In genomic region chr1:116852910-116853309, GRCh38 we compare ENCODE assay signal across 13 cellular contexts. TPM values are rescaled to one million over a fixed set of nuclear protein-coding genes. Genes with fewer than 3 reads are reported as not detected.
DNase-seq lines count a peak whose midpoint lies in the region; ATAC-seq and TF ChIP-seq lines count a peak whose summit lies in the region.
"Had no signal": no experiment of that assay in that cellular context is flagged by ENCODE, and none has a peak within 500 bp of the region (broad histone marks: within the 10 kb centered on the region; RNA-seq: fewer than 3 reads in every experiment).

No MANE protein-coding gene starts in this region.

- H3K36me3 ChIP-seq in GM23338 (ENCODE audit: insufficient read depth) (no peaks in the 10 kb centered on the region), PC-3 (ENCODE audit: low read depth, low read length) (no peaks in the 10 kb centered on the region), osteoblast (ENCODE audit: insufficient read depth, low read length) (no peaks in the 10 kb centered on the region), upper lobe of left lung (no peaks in the 10 kb centered on the region)
- H3K36me3 ChIP-seq: lower lobe of right lung, pancreas, stomach had no signal

- POLR2A ChIA-PET in PC-3 (lab: Charles Lee; ENCODE audit: unreplicated experiment), result no interaction called here

- H3K9ac ChIP-seq in PC-3 (ENCODE audit: low read length), result no peak overlapping the region

- TF ChIP-seq POLR2A in upper lobe of left lung (IDR thresholded peaks at IDR 0.05), result no peak

- H3K4me3 ChIP-seq in GM23338, result no peak overlapping the region
- no peak overlapping the region for H3K4me3 ChIP-seq in PC-3 (ENCODE audit: low read length)
- no peak overlapping the region for H3K4me3 ChIP-seq in osteoblast (ENCODE audit: insufficient read depth, low read length)
- H3K4me3 ChIP-seq in upper lobe of left lung, result no peak overlapping the region
- H3K4me3 ChIP-seq: lower lobe of right lung, pancreas, stomach had no signal

- H3K9me3 ChIP-seq in PC-3 (ENCODE audit: low read length), result no peaks in the 10 kb centered on the region
- H3K9me3 ChIP-seq in osteoblast (ENCODE audit: low read depth, low read length), result no peaks in the 10 kb centered on the region
- no peaks in the 10 kb centered on the region for H3K9me3 ChIP-seq in upper lobe of left lung
- H3K9me3 ChIP-seq: lower lobe of right lung, pancreas, stomach had no signal

- no peaks in the 10 kb centered on the region for H4K20me1 ChIP-seq in GM23338 (replicated peaks; ENCODE audit: insufficient read depth)
- no peaks in the 10 kb centered on the region for H4K20me1 ChIP-seq in PC-3 (ENCODE audit: low read length)
- H4K20me1 ChIP-seq in osteoblast (ENCODE audit: insufficient read depth, low read length), result no peaks in the 10 kb centered on the region

- intact Hi-C loops in PC-3 (cut with micrococcal nuclease), result no loop called here

- H3K36me3 Mint-ChIP-seq in GM23338 (ENCODE audit: low read depth), result no peaks in the 10 kb centered on the region; the same call in 2 of the 3 replicates

- peak overlapping the region; percentile 69; the same call in 1 of the 2 replicates for H2AFZ ChIP-seq in GM23338
- no peak overlapping the region for H2AFZ ChIP-seq in PC-3 (ENCODE audit: low read length)
- H2AFZ ChIP-seq in osteoblast (ENCODE audit: low read length), result no peak overlapping the region

- DNase-seq in GM23338 (ENCODE audit: low spot score) (peak; percentile 41), PC-3 (peak; percentile 21), epithelial cell of prostate (ENCODE audit: low read depth, low spot score) (no peak), osteoblast (ENCODE audit: insufficient read length, low spot score, missing footprints) (no peak), upper lobe of left lung (no peak)
- DNase-seq: activated CD4-positive, alpha-beta T cell treated with anti-CD3 and anti-CD28 coated beads, Interleukin-2, amount 50 U/mL, for 4 hours; activated gamma-delta T cell treated with Interleukin-2 at 50 U/mL for 16 hours; lower lobe of right lung; stomach had no signal

- no peak overlapping the region for H3K4me3 Mint-ChIP-seq in GM23338

- 0 out of 2 replicates have a peak, but pooled peaks cover 3% of the 10 kb centered on the region for H3F3A ChIP-seq in GM23338 (replicated peaks; ENCODE audit: low read depth)
- no peaks in the 10 kb centered on the region for H3F3A ChIP-seq in PC-3 (ENCODE audit: low read length, unreplicated experiment)

- no TSS peak for BruUV-seq in PC-3 (replicated peaks; lab: Mats Ljungman, UMichigan)

- 78 to 82% methylated on average over 3 of the region's 3 CpGs for WGBS in upper lobe of left lung, 2 donors

- ATAC-seq in GM23338, result peak; percentile 52
- ATAC-seq in PC-3, result no peak
- no peak for ATAC-seq in GM21576 (IDR thresholded peaks at IDR 0.05; ENCODE audit: unreplicated experiment)
- ATAC-seq in GM19397 (IDR thresholded peaks at IDR 0.05; ENCODE audit: unreplicated experiment), result no peak
- no peak for ATAC-seq in upper lobe of left lung (ENCODE audit: low FRiP score in 2 of 2)
- no peak for ATAC-seq in HG03571 (IDR thresholded peaks at IDR 0.05; ENCODE audit: unreplicated experiment)

- H3K4me2 ChIP-seq in GM23338 (peak overlapping the region; percentile 67), PC-3 (ENCODE audit: low read length) (peak overlapping the region; percentile 78), osteoblast (ENCODE audit: insufficient read depth, low read length) (no peak overlapping the region)

- H3K27ac ChIP-seq in GM23338 (ENCODE audit: low read depth) (peak overlapping the region; percentile 83), PC-3 (ENCODE audit: low read length) (peak overlapping the region; percentile 45), epithelial cell of prostate (peak overlapping the region; percentile 47), osteoblast (ENCODE audit: low read depth, low read length) (peak overlapping the region; percentile 36), upper lobe of left lung (no peak overlapping the region)
- H3K27ac ChIP-seq: lower lobe of right lung had no signal

- no peak for TF ChIP-seq EP300 in upper lobe of left lung (IDR thresholded peaks at IDR 0.05)

- H3K4me1 ChIP-seq in GM23338 (ENCODE audit: insufficient read depth) (peaks cover 45% of the 10 kb centered on the region), PC-3 (ENCODE audit: insufficient read depth, low read length) (peaks cover 44% of the 10 kb centered on the region), osteoblast (ENCODE audit: insufficient read depth, low read length) (peaks cover 46% of the 10 kb centered on the region), upper lobe of left lung (peaks cover 4 to 22% (median 11%) of the 10 kb centered on the region in 4 donors)

- H3K9me2 ChIP-seq in GM23338 (ENCODE audit: insufficient read depth) (peaks cover 3% of the 10 kb centered on the region; the same call in 1 of the 2 replicates), PC-3 (replicated peaks; ENCODE audit: low read length) (no peaks in the 10 kb centered on the region)

- H3K27me3 ChIP-seq in GM23338 (ENCODE audit: insufficient read depth) (no peaks in the 10 kb centered on the region), PC-3 (ENCODE audit: low read length) (no peaks in the 10 kb centered on the region), osteoblast (ENCODE audit: insufficient read depth, low read length) (no peaks in the 10 kb centered on the region), upper lobe of left lung (no peaks in the 10 kb centered on the region)
- H3K27me3 ChIP-seq: pancreas, stomach had no signal

- TF ChIP-seq CTCF in GM23338 (conservative IDR thresholded peaks at IDR 0.05; ENCODE audit: low read depth in 2 of 2), result no peak
- TF ChIP-seq CTCF in PC-3 (conservative IDR thresholded peaks at IDR 0.05; ENCODE audit: low read depth, low read length), result no peak
- TF ChIP-seq CTCF in osteoblast (IDR thresholded peaks at IDR 0.05; ENCODE audit: extremely low read depth, low read depth, low read length), result no peak
- TF ChIP-seq CTCF in upper lobe of left lung (IDR thresholded peaks at IDR 0.05), result no peak

- H3K79me2 ChIP-seq in GM23338 (replicated peaks; ENCODE audit: insufficient read depth), result no peaks in the 10 kb centered on the region
- H3K79me2 ChIP-seq in PC-3 (ENCODE audit: low read length), result no peaks in the 10 kb centered on the region
- H3K79me2 ChIP-seq in osteoblast (ENCODE audit: insufficient read depth, low read length), result no peaks in the 10 kb centered on the region

- no peaks in the 10 kb centered on the region for H3K9me3 Mint-ChIP-seq in GM23338

- H3K27me3 Mint-ChIP-seq in GM23338 (ENCODE audit: insufficient read depth, low read depth, poor library complexity), result no peaks in the 10 kb centered on the region

- CTCF ChIA-PET in PC-3 (lab: Charles Lee), result no interaction called here

- H3K4me1 Mint-ChIP-seq in GM23338, result peaks cover 50% of the 10 kb centered on the region

- peak overlapping the region; percentile 98 for H3K27ac Mint-ChIP-seq in GM23338

TF ChIP-seq in GM23338, 12 proteins besides CTCF, POLR2A, EP300 and RAD21 (continues in another document):
- no peak for TF ChIP-seq JUNB (IDR thresholded peaks at IDR 0.05; ENCODE audit: unreplicated experiment)

RNA-seq across cellular contexts. Expression of gene PTGFRN, which starts 56.8 kb away (rescaled TPM):
- 21.8 and 32.7 TPM in 2 replicates for total RNA-seq in GM23338 (2014; rRNA removed; shearing (Covaris generic))
- polyA plus RNA-seq in GM23338 (2016; fragmentation: Nextera tagmentation; extraction: Ambion mirVana), result 17.4 and 30.0 TPM in 2 replicates
- total RNA-seq in PC-3 (2014; rRNA removed) (57.4 and 77.8 TPM in 2 replicates), osteoblast (40.2 and 52.7 TPM in 2 replicates), upper lobe of left lung (10 to 100 TPM; 11.7 to 33.6 (median 20.1) TPM)

Comparison
In these comparisons a context has a peak if more than half of its experiments do, and no peak if none do; other contexts are left out.
1. DNase-seq: peak in GM23338 (single experiment) and PC-3 (single experiment); none in epithelial cell of prostate (single experiment), osteoblast (single experiment) and upper lobe of left lung (0 of 2).
2. H3K27ac ChIP-seq: peak in GM23338 (single experiment), PC-3 (single experiment), epithelial cell of prostate (single experiment) and osteoblast (single experiment); none in upper lobe of left lung (0 of 4).